In genomic region chr13:49219647-49220034, GRCh38 we compare ENCODE assay signal across 9 cellular contexts. TPM values are rescaled to one million over a fixed set of nuclear protein-coding genes. Genes with fewer than 3 reads are reported as not detected.
DNase-seq lines count a peak whose midpoint lies in the region; ATAC-seq and TF ChIP-seq lines count a peak whose summit lies in the region.
"Had no signal": no experiment of that assay in that cellular context is flagged by ENCODE, and none has a peak within 500 bp of the region (broad histone marks: within the 10 kb centered on the region; RNA-seq: fewer than 3 reads in every experiment).

No MANE protein-coding gene starts in this region.

- peak overlapping the region; percentile 13 to 61 (median 46) for H3K4me3 ChIP-seq in Peyer's patch
- H3K4me3 ChIP-seq in fibroblast of pulmonary artery (replicated peaks; ENCODE audit: low read depth, low read length), result peak overlapping the region; percentile 22
- H3K4me3 ChIP-seq in retinal pigment epithelial cell (ENCODE audit: low read length), result peak overlapping the region; percentile 25

- no peaks in the 10 kb centered on the region for H3K36me3 ChIP-seq in Peyer's patch

- peaks cover 0 to 36% (median 8%) of the 10 kb centered on the region in 4 donors for H3K4me1 ChIP-seq in Peyer's patch

- TF ChIP-seq POLR2A in Peyer's patch (IDR thresholded peaks at IDR 0.05), result no peak

- H3K9me3 ChIP-seq in Peyer's patch, result no peaks in the 10 kb centered on the region

- ATAC-seq in HG03097 (IDR thresholded peaks at IDR 0.05; ENCODE audit: low FRiP score, unreplicated experiment) (no peak), GM19452 (IDR thresholded peaks at IDR 0.05; ENCODE audit: unreplicated experiment) (no peak)

- TF ChIP-seq CTCF in Peyer's patch (IDR thresholded peaks at IDR 0.05), result no peak
- no peak for TF ChIP-seq CTCF in fibroblast of pulmonary artery (IDR thresholded peaks at IDR 0.05; ENCODE audit: low read length, missing control alignments)
- TF ChIP-seq CTCF in retinal pigment epithelial cell (conservative IDR thresholded peaks at IDR 0.05; ENCODE audit: low read depth, low read length), result no peak

- DNase-seq in GM03348 (ENCODE audit: low spot score) (peak; percentile 18), Peyer's patch (no peak), fibroblast of pulmonary artery (ENCODE audit: low read depth) (no peak), retinal pigment epithelial cell (ENCODE audit: low read depth) (no peak), NCI-H1417 (lab: John Stamatoyannopoulos, UW) (no peak), NCI-H2227 (lab: John Stamatoyannopoulos, UW; ENCODE audit: unreplicated experiment) (no peak)

- peaks cover 0 to 23% of the 10 kb centered on the region in 2 donors for H3K27me3 ChIP-seq in Peyer's patch

- no peak overlapping the region for H3K27ac ChIP-seq in Peyer's patch
- H3K27ac ChIP-seq: epithelial cell of prostate had no signal

RNA-seq across cellular contexts. Expression of gene MLNR, which starts 0.5 kb away (rescaled TPM):
- total RNA-seq in Peyer's patch, result not detected

RNA-seq across cellular contexts. Expression of gene CDADC1, which starts 28.1 kb away (rescaled TPM):
- total RNA-seq in Peyer's patch, result 1 to 10 TPM; 4.7 to 9.2 (median 7.1) TPM
